20 cellular contexts compared by ENCODE assay signal in genomic region chr1:44822981-44823451, GRCh38. TPM values are rescaled to one million over a fixed set of nuclear protein-coding genes. Genes with fewer than 3 reads are reported as not detected.
"Had no signal": no experiment of that assay in that cellular context is flagged by ENCODE, and none has a peak within 500 bp of the region (broad histone marks: within the 10 kb centered on the region; RNA-seq: fewer than 3 reads in every experiment).

No MANE protein-coding gene starts in this region.

- H3K27me3 ChIP-seq: ascending aorta, breast epithelium, dorsolateral prefrontal cortex, gastroesophageal sphincter, neutrophil, right atrium auricular region had no signal

- H3K27me3 Mint-ChIP-seq: activated CD4-positive, alpha-beta memory T cell treated with anti-CD3 and anti-CD28 coated beads, Interleukin-2, amount 10 ng/mL, durations not matched to agents 7 days and 5 days; naive thymus-derived CD8-positive, alpha-beta T cell; stimulated activated naive CD8-positive, alpha-beta T cell treated with anti-CD3 and anti-CD28 coated beads, Interleukin-15, amount 100 ng/mL, for 72 hours had no signal

- H3K9me3 Mint-ChIP-seq: activated CD4-positive, alpha-beta memory T cell treated with anti-CD3 and anti-CD28 coated beads, Interleukin-2, amount 10 ng/mL, durations not matched to agents 7 days and 5 days; naive thymus-derived CD8-positive, alpha-beta T cell; stimulated activated naive CD8-positive, alpha-beta T cell treated with anti-CD3 and anti-CD28 coated beads, Interleukin-15, amount 100 ng/mL, for 72 hours; T-helper 1 cell treated with Interleukin-12 subunit alpha and Interleukin-12 subunit beta and Interleukin-4 antibody, amounts not matched to agents 30 μg/mL and 1 μg/mL, for 36 hours had no signal

- H3K4me1 ChIP-seq: breast epithelium had no signal

- H3K4me3 ChIP-seq: ascending aorta, breast epithelium, dorsolateral prefrontal cortex, gastroesophageal sphincter, right atrium auricular region, smooth muscle cell, thoracic aorta had no signal

- DNase-seq: activated CD4-positive, alpha-beta memory T cell treated with anti-CD3 and anti-CD28 coated beads, Interleukin-2, amount 10 ng/mL, durations not matched to agents 7 days and 5 days; activated CD4-positive, alpha-beta T cell treated with anti-CD3 and anti-CD28 coated beads for 4 hours; activated CD8-positive, alpha-beta memory T cell treated with anti-CD3 and anti-CD28 coated beads, Interleukin-2, amount 50 U/mL, for 4 hours; activated T-cell treated with anti-CD3 and anti-CD28 coated beads, Interleukin-2, amount 50 U/mL, for 48 hours; erythroblast; mammary epithelial cell; stimulated activated naive CD8-positive, alpha-beta T cell treated with anti-CD3 and anti-CD28 coated beads, Interleukin-15, amount 100 ng/mL, for 72 hours had no signal

- H3K27ac ChIP-seq: dorsolateral prefrontal cortex, neutrophil, right atrium auricular region, thoracic aorta had no signal

- H3K4me3 Mint-ChIP-seq: activated CD4-positive, alpha-beta memory T cell treated with anti-CD3 and anti-CD28 coated beads, Interleukin-2, amount 10 ng/mL, durations not matched to agents 7 days and 5 days; naive thymus-derived CD8-positive, alpha-beta T cell; stimulated activated naive CD8-positive, alpha-beta T cell treated with anti-CD3 and anti-CD28 coated beads, Interleukin-15, amount 100 ng/mL, for 72 hours; T-helper 1 cell treated with Interleukin-12 subunit alpha and Interleukin-12 subunit beta and Interleukin-4 antibody, amounts not matched to agents 30 μg/mL and 1 μg/mL, for 36 hours had no signal

- H3K27ac Mint-ChIP-seq: activated CD4-positive, alpha-beta memory T cell treated with anti-CD3 and anti-CD28 coated beads, Interleukin-2, amount 10 ng/mL, durations not matched to agents 7 days and 5 days; T-helper 1 cell treated with Interleukin-12 subunit alpha and Interleukin-12 subunit beta and Interleukin-4 antibody, amounts not matched to agents 30 μg/mL and 1 μg/mL, for 36 hours had no signal

- ATAC-seq: gastroesophageal sphincter; left lobe of liver; naive thymus-derived CD8-positive, alpha-beta T cell; stimulated activated naive CD8-positive, alpha-beta T cell treated with anti-CD3 and anti-CD28 coated beads, Interleukin-15, amount 100 ng/mL, for 72 hours had no signal

- H3K36me3 ChIP-seq: ascending aorta, breast epithelium, neutrophil, right atrium auricular region, thoracic aorta had no signal

- H3K9me3 ChIP-seq: ascending aorta, breast epithelium, gastroesophageal sphincter, neutrophil, right atrium auricular region, thoracic aorta had no signal

- H3K36me3 Mint-ChIP-seq: naive thymus-derived CD8-positive, alpha-beta T cell had no signal

RNA-seq across cellular contexts. Expression of gene DYNLT4, which starts 15.9 kb away (rescaled TPM):
- total RNA-seq: ascending aorta, mammary epithelial cell, mucosa of gallbladder, thoracic aorta, urinary bladder had no signal
- polyA plus RNA-seq: mammary epithelial cell had no signal

RNA-seq across cellular contexts. Expression of gene PTCH2, which starts 20.0 kb away (rescaled TPM):
- total RNA-seq: ascending aorta, smooth muscle cell had no signal
- polyA plus RNA-seq: naive thymus-derived CD8-positive, alpha-beta T cell had no signal

RNA-seq across cellular contexts. Expression of gene BEST4, which starts 35.0 kb away (rescaled TPM):
- total RNA-seq: ascending aorta, right atrium auricular region, urinary bladder had no signal
